Comparison of ENCODE assay signal across 12 cellular contexts in genomic region chr15:91946914-91947313, GRCh38.
DNase-seq lines count a peak whose midpoint lies in the region; ATAC-seq and TF ChIP-seq lines count a peak whose summit lies in the region.
"Had no signal": no experiment of that assay in that cellular context is flagged by ENCODE, and none has a peak within 500 bp of the region (broad histone marks: within the 10 kb centered on the region; RNA-seq: fewer than 3 reads in every experiment).

No MANE protein-coding gene starts in this region.

- no peak overlapping the region for H3K4me3 Mint-ChIP-seq in HFFc6
- H3K4me3 Mint-ChIP-seq: activated CD4-positive, alpha-beta memory T cell treated with anti-CD3 and anti-CD28 coated beads, Interleukin-2, amount 10 ng/mL, durations not matched to agents 7 days and 5 days; CD4-positive, alpha-beta T cell had no signal

- peak overlapping the region; percentile 72 to 88 (median 80) for H3K27ac ChIP-seq in body of pancreas
- H3K27ac ChIP-seq in skeletal muscle tissue (ENCODE audit: low read depth, low read length), result peak overlapping the region; percentile 45
- no peak overlapping the region for H3K27ac ChIP-seq in WERI-Rb-1

- no peak for TF ChIP-seq POLR2A in body of pancreas (IDR thresholded peaks at IDR 0.05)

- no peaks in the 10 kb centered on the region for H3K27me3 ChIP-seq in body of pancreas
- no peaks in the 10 kb centered on the region for H3K27me3 ChIP-seq in skeletal muscle tissue (ENCODE audit: control insufficient read depth in 3 of 3, insufficient read depth in 3 of 3, low read length in 3 of 3)
- H3K27me3 ChIP-seq in WERI-Rb-1 (ENCODE audit: insufficient read depth, low read depth, severe bottlenecking), result peaks cover 55% of the 10 kb centered on the region

- H3K36me3 Mint-ChIP-seq in HFFc6 (ENCODE audit: low read depth), result no peaks in the 10 kb centered on the region

- H3K36me3 ChIP-seq in body of pancreas (replicated peaks in 1 of 2; ENCODE audit: insufficient read depth in 1 of 2, low read depth in 2 of 2) (no peaks in the 10 kb centered on the region), skeletal muscle tissue (ENCODE audit: control insufficient read depth in 3 of 3, insufficient read depth in 3 of 3, low read length in 3 of 3) (no peaks in the 10 kb centered on the region), WERI-Rb-1 (no peaks in the 10 kb centered on the region)

- ATAC-seq in body of pancreas (no peak), HG03378 (IDR thresholded peaks at IDR 0.05; ENCODE audit: unreplicated experiment) (no peak)

- TF ChIP-seq CTCF in HFFc6 (IDR thresholded peaks at IDR 0.05) (peak; percentile 10; the same call in 1 of the 2 replicates), body of pancreas (IDR thresholded peaks at IDR 0.05) (no peak), WERI-Rb-1 (IDR thresholded peaks at IDR 0.05; ENCODE audit: low read depth, low read length) (no peak)

- no peak overlapping the region for H3K27ac Mint-ChIP-seq in HFFc6
- H3K27ac Mint-ChIP-seq: activated CD4-positive, alpha-beta memory T cell treated with anti-CD3 and anti-CD28 coated beads, Interleukin-2, amount 10 ng/mL, durations not matched to agents 7 days and 5 days; CD4-positive, alpha-beta T cell had no signal

- H3K9me3 Mint-ChIP-seq in HFFc6, result no peaks in the 10 kb centered on the region; the same call in 1 of the 2 replicates
- H3K9me3 Mint-ChIP-seq: activated CD4-positive, alpha-beta memory T cell treated with anti-CD3 and anti-CD28 coated beads, Interleukin-2, amount 10 ng/mL, durations not matched to agents 7 days and 5 days; CD4-positive, alpha-beta T cell had no signal

- H3K4me3 ChIP-seq in body of pancreas (no peak overlapping the region), skeletal muscle tissue (ENCODE audit: low read length in 3 of 3) (no peak overlapping the region), WERI-Rb-1 (ENCODE audit: low read depth, low read length) (no peak overlapping the region)

- H3K9me3 ChIP-seq in body of pancreas (no peaks in the 10 kb centered on the region), skeletal muscle tissue (ENCODE audit: control insufficient read depth in 3 of 3, low read length in 3 of 3) (no peaks in the 10 kb centered on the region), WERI-Rb-1 (ENCODE audit: severe bottlenecking) (no peaks in the 10 kb centered on the region)

- peaks cover 50% of the 10 kb centered on the region for H3K4me1 Mint-ChIP-seq in HFFc6 (ENCODE audit: low read depth)

- H3K9ac ChIP-seq in skeletal muscle tissue (ENCODE audit: low read depth in 1 of 3, low read length in 3 of 3), result no peak overlapping the region

- 54 to 75% methylated on average over 11 of the region's 11 CpGs for WGBS in body of pancreas, 2 donors

- peaks cover 6% of the 10 kb centered on the region for H3K27me3 Mint-ChIP-seq in HFFc6 (ENCODE audit: insufficient read depth)
- H3K27me3 Mint-ChIP-seq: activated CD4-positive, alpha-beta memory T cell treated with anti-CD3 and anti-CD28 coated beads, Interleukin-2, amount 10 ng/mL, durations not matched to agents 7 days and 5 days; CD4-positive, alpha-beta T cell had no signal

- DNase-seq in HFFc6 (no peak), body of pancreas (no peak), iPS-NIHi7 (ENCODE audit: extremely low spot score) (peak; percentile 62), NCI-H2196 treated with DMSO at 0.1 percent for 48 hours (lab: John Stamatoyannopoulos, UW; ENCODE audit: unreplicated experiment) (no peak), WERI-Rb-1 (no peak)
- DNase-seq in stimulated activated CD4-positive, alpha-beta T cell treated with anti-CD3 and anti-CD28 coated beads, Interleukin-2, amount 100 ng/mL, for 24 hours, result no peak
- DNase-seq: activated CD4-positive, alpha-beta memory T cell treated with anti-CD3 and anti-CD28 coated beads, Interleukin-2, amount 10 ng/mL, durations not matched to agents 7 days and 5 days; CD4-positive, alpha-beta T cell; HCEC 1CT; NCI-H510A had no signal

- H3K4me1 ChIP-seq in body of pancreas (peaks cover 66% of the 10 kb centered on the region), skeletal muscle tissue (ENCODE audit: control insufficient read depth in 3 of 3, insufficient read depth in 3 of 3, low read length in 3 of 3) (peaks cover 47 to 51% (median 49%) of the 10 kb centered on the region in 3 donors)

- intact Hi-C loops in body of pancreas (cut with DNase I), result no loop called here
